ENCODE assay signal across 8 cellular contexts in the genomic region with DNA sequence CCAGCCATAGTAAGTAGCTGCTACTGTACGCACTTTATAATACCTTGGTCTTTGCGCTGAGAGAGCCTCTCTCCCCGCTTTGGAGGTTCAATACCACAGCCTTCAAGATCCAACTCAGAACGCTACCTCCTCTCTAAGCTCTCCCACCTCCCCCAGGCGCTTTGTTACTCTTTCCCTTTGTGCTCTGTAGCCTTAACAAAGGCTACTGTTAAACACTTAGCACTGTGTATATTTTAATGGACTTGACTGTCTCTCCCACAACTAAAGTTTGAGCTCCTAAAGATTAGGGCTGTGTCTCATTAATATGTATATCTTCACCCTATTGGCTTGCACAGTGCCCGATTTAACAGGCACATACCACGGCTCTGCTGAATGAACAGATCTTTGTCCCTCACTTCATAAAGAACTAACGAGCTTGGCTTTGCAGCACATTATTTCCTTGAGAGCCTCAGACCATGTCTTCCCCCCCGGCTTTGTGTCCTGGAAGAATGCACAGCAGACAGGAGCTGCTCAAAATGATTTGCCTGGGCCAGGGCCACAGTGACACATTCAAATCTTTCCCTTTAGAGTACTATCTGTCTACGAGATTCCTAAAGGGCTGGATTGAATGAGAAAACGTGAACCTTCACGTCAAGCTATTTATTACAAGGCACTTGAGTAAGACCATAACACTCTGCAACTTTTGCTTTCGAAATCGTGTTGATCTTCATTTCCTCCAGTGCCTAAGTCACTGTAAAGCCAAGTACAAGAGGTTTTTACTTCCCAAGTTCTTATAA.
A peak's percentile ranks its signal among the peaks of the same experiment; 100 is the strongest.
DNase-seq lines count a peak whose midpoint lies in the region; ATAC-seq and TF ChIP-seq lines count a peak whose summit lies in the region.

No MANE protein-coding gene starts in this region.

- no peak for TF ChIP-seq POLR2A in erythroblast (IDR thresholded peaks at IDR 0.05; ENCODE audit: low read length)

- DNase-seq in GM12864 (ENCODE audit: low read depth) (no peak), SKM-1 treated with dmso at 0.1 percent for 144 hours (lab: John Stamatoyannopoulos, UW; ENCODE audit: unreplicated experiment) (peak; percentile 21), erythroblast (lab: John Stamatoyannopoulos, UW) (peak; percentile 59 to 80), 8988T (no peak), NCI-H2196 (lab: John Stamatoyannopoulos, UW; ENCODE audit: unreplicated experiment) (no peak)
- DNase-seq in activated effector memory CD4-positive, alpha-beta T cell treated with anti-CD3 and anti-CD28 coated beads, Interleukin-2, amount 50 U/mL, for 16 hours = no peak

- no peaks in the 10 kb centered on the region for H3K36me3 ChIP-seq in neuron (ENCODE audit: insufficient read depth, low read length)

- H3K4me1 ChIP-seq in neuron (ENCODE audit: insufficient read depth, low read length) = peaks cover 19% of the 10 kb centered on the region

- H3K4me3 ChIP-seq in GM12864 (ENCODE audit: low read depth, low read length) = peak overlapping the region; percentile 49
- peak overlapping the region; percentile 18 for H3K4me3 ChIP-seq in neuron (ENCODE audit: low read length)

- peak; percentile 53 for ATAC-seq in HG02610 (IDR thresholded peaks at IDR 0.05; ENCODE audit: unreplicated experiment)

- no peak for TF ChIP-seq CTCF in GM12864 (IDR thresholded peaks at IDR 0.05; ENCODE audit: low read depth, low read length, missing control alignments)

- no peak overlapping the region for H2AFZ ChIP-seq in neuron (ENCODE audit: low read depth, low read length)

- no peaks in the 10 kb centered on the region for H3K9me3 ChIP-seq in neuron (ENCODE audit: low read length)

- no peaks in the 10 kb centered on the region for H3K27me3 ChIP-seq in neuron (ENCODE audit: insufficient read depth, low read length)

Comparison
In these comparisons a context has a peak if more than half of its experiments do, and no peak if none do; other contexts are left out.
1. DNase-seq: peak in SKM-1 treated with dmso at 0.1 percent for 144 hours (single experiment) and erythroblast (2 of 2); none in GM12864 (single experiment), 8988T (single experiment), NCI-H2196 (single experiment) and activated effector memory CD4-positive, alpha-beta T cell treated with anti-CD3 and anti-CD28 coated beads, Interleukin-2, amount 50 U/mL, for 16 hours (single experiment).